ENCODE assay signal across 18 cellular contexts in the genomic region with DNA sequence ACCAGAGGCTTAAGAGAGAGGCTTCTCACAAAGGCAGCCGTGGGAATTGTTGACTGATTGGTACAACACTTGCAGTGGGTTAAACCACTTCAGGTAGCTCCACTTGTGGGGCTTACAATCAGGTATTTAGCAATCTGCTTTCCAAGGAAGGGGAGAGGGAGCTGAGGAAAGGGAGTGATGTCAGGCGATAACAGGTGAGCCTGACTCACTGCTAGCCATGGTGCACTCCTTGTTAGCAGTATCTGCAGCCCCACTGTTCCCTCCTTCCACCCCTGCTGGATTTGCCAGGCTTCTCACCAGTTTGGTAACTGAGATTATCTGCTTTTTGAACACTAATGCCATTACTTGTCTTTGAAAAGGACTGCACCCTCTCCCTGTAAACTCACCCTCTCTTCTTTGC.
DNase-seq lines count a peak whose midpoint lies in the region; ATAC-seq and TF ChIP-seq lines count a peak whose summit lies in the region.
"Had no signal": no experiment of that assay in that cellular context is flagged by ENCODE, and none has a peak within 500 bp of the region (broad histone marks: within the 10 kb centered on the region; RNA-seq: fewer than 3 reads in every experiment).

No MANE protein-coding gene starts in this region.

- CTCF ChIA-PET in HEK293 (lab: Yijun Ruan, JAX) = interaction anchor here (0.6 kb wide), 1 partner anchor 318 kb away, joined by 3 read pairs; no protein-coding TSS in a partner anchor

- no peaks in the 10 kb centered on the region for H3K27me3 ChIP-seq in endodermal cell (ENCODE audit: control insufficient read depth, insufficient read depth, low read length, poor library complexity, severe bottlenecking)
- no peaks in the 10 kb centered on the region for H3K27me3 ChIP-seq in left lung
- H3K27me3 ChIP-seq: BE2C, Peyer's patch, SJCRH30 had no signal

- DNase-seq in ELF-1 (ENCODE audit: low read depth, low spot score) = peak; percentile 5
- DNase-seq in endodermal cell = peak; percentile 59
- DNase-seq in left lung = no peak
- no peak for DNase-seq in activated T-cell treated with anti-CD3 and anti-CD28 coated beads for 4 hours
- no peak for DNase-seq in stimulated activated naive CD8-positive, alpha-beta T cell treated with anti-CD3 and anti-CD28 coated beads, Interleukin-15, Interleukin-2, amounts not matched to agents 100 U/mL and 50 U/mL, for 24 hours
- DNase-seq in activated CD8-positive, alpha-beta memory T cell treated with anti-CD3 and anti-CD28 coated beads for 24 hours = no peak
- DNase-seq: BE2C, DMS53, EL, IMR-90, NCI-H1092 treated with DMSO at 0.1 percent for 48 hours, NCI-H2081 treated with DMSO at 0.1 percent for 48 hours, NCI-H345, NCI-H748 treated with DMSO at 0.1 percent for 48 hours, Peyer's patch had no signal

- no peaks in the 10 kb centered on the region for H3K36me3 ChIP-seq in HEK293 (ENCODE audit: control insufficient read depth in 2 of 2, insufficient read depth in 1 of 2, low read length in 2 of 2)
- no peaks in the 10 kb centered on the region for H3K36me3 ChIP-seq in endodermal cell (ENCODE audit: control insufficient read depth, insufficient read depth, low read length)
- no peaks in the 10 kb centered on the region for H3K36me3 ChIP-seq in left lung
- H3K36me3 ChIP-seq: BE2C, Peyer's patch, SJCRH30 had no signal

- no peaks in the 10 kb centered on the region for H3K36me3 Mint-ChIP-seq in endodermal cell (ENCODE audit: low read depth)

- H3K27me3 Mint-ChIP-seq in endodermal cell (ENCODE audit: insufficient read depth) = no peaks in the 10 kb centered on the region

- H3K27ac Mint-ChIP-seq in endodermal cell = no peak overlapping the region

- H3K4me3 ChIP-seq in HEK293 (ENCODE audit: low read depth, low read length) = no peak overlapping the region
- no peak overlapping the region for H3K4me3 ChIP-seq in endodermal cell (ENCODE audit: low read length)
- no peak overlapping the region for H3K4me3 ChIP-seq in left lung
- H3K4me3 ChIP-seq: Peyer's patch, SJCRH30 had no signal

- H3K9me3 Mint-ChIP-seq in endodermal cell = no peaks in the 10 kb centered on the region

- H3K27ac ChIP-seq in HEK293 (ENCODE audit: extremely low read depth, low read depth, low read length) = no peak overlapping the region
- no peak overlapping the region for H3K27ac ChIP-seq in endodermal cell (ENCODE audit: low read depth, low read length)
- no peak overlapping the region for H3K27ac ChIP-seq in left lung
- H3K27ac ChIP-seq: KMS-11, Peyer's patch, SJCRH30 had no signal

- intact Hi-C loops in left lung (cut with DNase I) = no loop called here

- TF ChIP-seq CTCF in HEK293 (tag by site-specific recombination; IDR thresholded peaks at IDR 0.05) = no peak
- TF ChIP-seq CTCF in endodermal cell (conservative IDR thresholded peaks at IDR 0.05) = no peak
- no peak for TF ChIP-seq CTCF in left lung (IDR thresholded peaks at IDR 0.05)

- H3K4me1 Mint-ChIP-seq in endodermal cell = peaks cover 22% of the 10 kb centered on the region

- H3K4me1 ChIP-seq in HEK293 (ENCODE audit: control insufficient read depth, insufficient read depth, low read length) (peaks cover 3% of the 10 kb centered on the region), endodermal cell (ENCODE audit: control insufficient read depth, insufficient read depth, low read length) (no peaks in the 10 kb centered on the region), left lung (no peaks in the 10 kb centered on the region)
- H3K4me1 ChIP-seq: BE2C, Peyer's patch had no signal

- H3K4me3 Mint-ChIP-seq in endodermal cell = no peak overlapping the region

- 74 to 92% methylated on average over 2 of the region's 2 CpGs for WGBS in endodermal cell (ENCODE audit: insufficient coverage in 1 of 2, insufficient read length in 1 of 2), 2 experiments

- H3K9me3 ChIP-seq in HEK293 (ENCODE audit: control insufficient read depth, insufficient read depth, low read depth, low read length) (no peaks in the 10 kb centered on the region), endodermal cell (ENCODE audit: control insufficient read depth, low read length) (no peaks in the 10 kb centered on the region), left lung (no peaks in the 10 kb centered on the region)
- H3K9me3 ChIP-seq: BE2C, Peyer's patch, SJCRH30 had no signal

- H3K9ac ChIP-seq in endodermal cell (ENCODE audit: extremely low read depth, low read length, poor library complexity, severe bottlenecking) = no peak overlapping the region
- H3K9ac ChIP-seq: KMS-11 had no signal

- ATAC-seq in left lung = peak; percentile 46
- ATAC-seq in stimulated activated naive CD8-positive, alpha-beta T cell treated with anti-CD3 and anti-CD28 coated beads, Interleukin-15, Interleukin-2, amounts not matched to agents 100 U/mL and 50 U/mL, for 24 hours = no peak

- POLR2A ChIA-PET in HEK293 (lab: Yijun Ruan, JAX) = no interaction called here

TF ChIP-seq in HEK293, 187 proteins besides CTCF, POLR2A, EP300 and RAD21:
- peak; percentile 86 for TF ChIP-seq SCRT2 (tag by site-specific recombination; IDR thresholded peaks at IDR 0.05)
- TF ChIP-seq ZFP69B (tag by site-specific recombination; IDR thresholded peaks at IDR 0.05) = no peak
- no peak for TF ChIP-seq KLF10 (tag by site-specific recombination; IDR thresholded peaks at IDR 0.05)
- peak; percentile 61; the same call in 1 of the 2 replicates for TF ChIP-seq SCRT1 (tag by site-specific recombination; IDR thresholded peaks at IDR 0.05; ENCODE audit: borderline replicate concordance)
- TF ChIP-seq PRDM10 (tag by site-specific recombination; IDR thresholded peaks at IDR 0.05) = peak; percentile 88

Comparison
In these comparisons a context has a peak if more than half of its experiments do, and no peak if none do; other contexts are left out.
1. DNase-seq: peak in ELF-1 (single experiment) and endodermal cell (single experiment); none in left lung (0 of 2), activated T-cell treated with anti-CD3 and anti-CD28 coated beads for 4 hours (single experiment), stimulated activated naive CD8-positive, alpha-beta T cell treated with anti-CD3 and anti-CD28 coated beads, Interleukin-15, Interleukin-2, amounts not matched to agents 100 U/mL and 50 U/mL, for 24 hours (single experiment) and activated CD8-positive, alpha-beta memory T cell treated with anti-CD3 and anti-CD28 coated beads for 24 hours (single experiment).